Comparison of ENCODE assay signal across 12 cellular contexts in genomic region chr11:86803641-86804040, GRCh38. TPM values are rescaled to one million over a fixed set of nuclear protein-coding genes. Genes with fewer than 3 reads are reported as not detected.
DNase-seq lines count a peak whose midpoint lies in the region; ATAC-seq, FAIRE-seq and TF ChIP-seq lines count a peak whose summit lies in the region.
"Had no signal": no experiment of that assay in that cellular context is flagged by ENCODE, and none has a peak within 500 bp of the region (broad histone marks: within the 10 kb centered on the region; RNA-seq: fewer than 3 reads in every experiment).

No MANE protein-coding gene starts in this region.

- peaks cover 41% of the 10 kb centered on the region for H3K4me1 Mint-ChIP-seq in activated naive CD8-positive, alpha-beta T cell treated with anti-CD3 and anti-CD28 coated beads for 36 hours
- H3K4me1 Mint-ChIP-seq in activated CD8-positive, alpha-beta memory T cell treated with anti-CD3 and anti-CD28 coated beads, Interleukin-2, amount 10 ng/mL, durations not matched to agents 7 days and 5 days: peaks cover 57% of the 10 kb centered on the region

- H3K36me3 ChIP-seq in hepatocyte (replicated peaks; ENCODE audit: insufficient read depth, low read depth): no peaks in the 10 kb centered on the region

- intact Hi-C loops in left cardiac atrium (cut with DNase I): loop anchor here in 1 of 2 donors (5.0 kb wide), 1 partner anchor 196 kb away; no protein-coding TSS in a partner anchor

- H3K9me3 Mint-ChIP-seq in activated naive CD8-positive, alpha-beta T cell treated with anti-CD3 and anti-CD28 coated beads for 36 hours: peaks cover 3% of the 10 kb centered on the region
- H3K9me3 Mint-ChIP-seq in activated CD8-positive, alpha-beta memory T cell treated with anti-CD3 and anti-CD28 coated beads, Interleukin-2, amount 10 ng/mL, durations not matched to agents 7 days and 5 days (ENCODE audit: low read depth): no peaks in the 10 kb centered on the region

- H3K27me3 Mint-ChIP-seq in activated naive CD8-positive, alpha-beta T cell treated with anti-CD3 and anti-CD28 coated beads for 36 hours: peaks cover 79% of the 10 kb centered on the region
- H3K27me3 Mint-ChIP-seq in activated CD8-positive, alpha-beta memory T cell treated with anti-CD3 and anti-CD28 coated beads, Interleukin-2, amount 10 ng/mL, durations not matched to agents 7 days and 5 days: peaks cover 58% of the 10 kb centered on the region

- H3K4me3 ChIP-seq in hepatocyte: no peak overlapping the region

- no peaks in the 10 kb centered on the region for H4K20me1 ChIP-seq in hepatocyte (ENCODE audit: insufficient read depth, poor library complexity, severe bottlenecking)

- peak overlapping the region; percentile 71 for H3K27ac Mint-ChIP-seq in activated naive CD8-positive, alpha-beta T cell treated with anti-CD3 and anti-CD28 coated beads for 36 hours
- no peak overlapping the region for H3K27ac Mint-ChIP-seq in activated CD8-positive, alpha-beta memory T cell treated with anti-CD3 and anti-CD28 coated beads, Interleukin-2, amount 10 ng/mL, durations not matched to agents 7 days and 5 days

- 32% methylated on average over 2 of the region's 2 CpGs for WGBS in hepatocyte (ENCODE audit: low lambda C conversion rate, missing lambda C conversion rate)

- DNase-seq in Daoy (ENCODE audit: low read depth): peak; percentile 28
- no peak for DNase-seq in activated naive CD8-positive, alpha-beta T cell treated with anti-CD3 and anti-CD28 coated beads for 36 hours
- no peak for DNase-seq in hepatocyte (ENCODE audit: low spot score)
- DNase-seq in pulmonary artery endothelial cell (ENCODE audit: low read depth, low spot score): peak; percentile 45
- DNase-seq in GM12891 (ENCODE audit: insufficient read length, low spot score): no peak
- no peak for DNase-seq in activated CD8-positive, alpha-beta memory T cell treated with anti-CD3 and anti-CD28 coated beads, Interleukin-2, amount 10 ng/mL, durations not matched to agents 7 days and 5 days
- no peak for DNase-seq in RWPE1 (ENCODE audit: low spot score)
- DNase-seq in left cardiac atrium: no peak
- DNase-seq: NCI-H2029, NCI-H524 treated with DMSO at 0.1 percent for 48 hours, OCI-M1, upper lobe of left lung had no signal

- no peak for TF ChIP-seq POLR2A in GM12891 (IDR thresholded peaks at IDR 0.05; ENCODE audit: low read depth, low read length)

- no peaks in the 10 kb centered on the region for H3K9me3 ChIP-seq in hepatocyte (ENCODE audit: low read depth)
- H3K9me3 ChIP-seq: upper lobe of left lung had no signal

- H3K79me2 ChIP-seq in hepatocyte: peaks cover 39% of the 10 kb centered on the region

- H2AFZ ChIP-seq in hepatocyte: no peak overlapping the region

- no peaks in the 10 kb centered on the region for H3K9me2 ChIP-seq in hepatocyte (replicated peaks; ENCODE audit: insufficient read depth)

- H3K27ac ChIP-seq in hepatocyte (no peak overlapping the region), RWPE1 (no peak overlapping the region)

- POLR2A ChIA-PET in RWPE1 (lab: Yijun Ruan, JAX; ENCODE audit: low non-redundant PET): no interaction called here

- H3K36me3 Mint-ChIP-seq in activated naive CD8-positive, alpha-beta T cell treated with anti-CD3 and anti-CD28 coated beads for 36 hours: peaks cover 8% of the 10 kb centered on the region
- peaks cover 2% of the 10 kb centered on the region for H3K36me3 Mint-ChIP-seq in activated CD8-positive, alpha-beta memory T cell treated with anti-CD3 and anti-CD28 coated beads, Interleukin-2, amount 10 ng/mL, durations not matched to agents 7 days and 5 days

- no peaks in the 10 kb centered on the region for H3K27me3 ChIP-seq in hepatocyte
- H3K27me3 ChIP-seq: upper lobe of left lung had no signal

- ATAC-seq in activated CD8-positive, alpha-beta memory T cell treated with anti-CD3 and anti-CD28 coated beads, Interleukin-2, amount 10 ng/mL, durations not matched to agents 7 days and 5 days: no peak
- no peak for ATAC-seq in left cardiac atrium

- H3K4me2 ChIP-seq in hepatocyte: peak overlapping the region; percentile 75

- TF ChIP-seq CTCF in hepatocyte (IDR thresholded peaks at IDR 0.05; ENCODE audit: poor library complexity): no peak
- no peak for TF ChIP-seq CTCF in RWPE1 (conservative IDR thresholded peaks at IDR 0.05; ENCODE audit: low read depth)

- no peak for FAIRE-seq in GM12891 (lab: Jason Lieb, UNC)

- H3K4me3 Mint-ChIP-seq in activated naive CD8-positive, alpha-beta T cell treated with anti-CD3 and anti-CD28 coated beads for 36 hours: no peak overlapping the region
- no peak overlapping the region for H3K4me3 Mint-ChIP-seq in activated CD8-positive, alpha-beta memory T cell treated with anti-CD3 and anti-CD28 coated beads, Interleukin-2, amount 10 ng/mL, durations not matched to agents 7 days and 5 days

- H3K4me1 ChIP-seq in hepatocyte (ENCODE audit: insufficient read depth): peaks cover 11% of the 10 kb centered on the region

- CTCF ChIA-PET in activated CD8-positive, alpha-beta memory T cell treated with anti-CD3 and anti-CD28 coated beads, Interleukin-2, amount 10 ng/mL, durations not matched to agents 7 days and 5 days (lab: Charles Lee): interaction anchor here (0.8 to 3.2 kb wide), 5 partner anchors 9 to 211 kb away, joined by 3 to 8 read pairs (median 4); no protein-coding TSS in a partner anchor
- CTCF ChIA-PET in RWPE1 (lab: Yijun Ruan, JAX): no interaction called here

TF ChIP-seq in GM12891, 5 proteins besides CTCF, POLR2A, EP300 and RAD21:
- TF ChIP-seq TAF1 (IDR thresholded peaks at IDR 0.05; ENCODE audit: low read depth, low read length) (no peak), SPI1 (IDR thresholded peaks at IDR 0.05; ENCODE audit: low read depth, low read length) (no peak), PAX5 (IDR thresholded peaks at IDR 0.05; ENCODE audit: insufficient read depth, low read length, severe bottlenecking) (no peak), POLR2AphosphoS5 (IDR thresholded peaks at IDR 0.05; ENCODE audit: low read depth, low read length) (no peak), POU2F2 (IDR thresholded peaks at IDR 0.05; ENCODE audit: low read depth, low read length) (no peak)

RNA-seq across cellular contexts. Expression of gene PRSS23, which starts 3.3 kb away (rescaled TPM):
- total RNA-seq in Daoy (2014; rRNA removed; shearing (Covaris generic)): 97.4 and 104 TPM in 2 replicates
- total RNA-seq in activated naive CD8-positive, alpha-beta T cell treated with anti-CD3 and anti-CD28 coated beads for 36 hours: 1 to 10 TPM; 3.7 to 4.0 TPM
- total RNA-seq in hepatocyte: 46.0 and 61.7 TPM in 2 replicates
- polyA plus RNA-seq in hepatocyte: 44.9 and 53.7 TPM in 2 replicates
- total RNA-seq in pulmonary artery endothelial cell: 426 and 600 TPM in 2 replicates
- polyA plus RNA-seq in GM12891 (2012; ENCODE audit: low read depth, missing spikeins): not detected
- 1 to 10 TPM in 1 of 2 experiments, under 1 TPM in 1; 0.85 to 4.9 TPM for total RNA-seq in activated CD8-positive, alpha-beta memory T cell treated with anti-CD3 and anti-CD28 coated beads, Interleukin-2, amount 10 ng/mL, durations not matched to agents 7 days and 5 days
- total RNA-seq in left cardiac atrium: 10 to 100 TPM; 12.9 to 63.4 TPM

Comparison
In these comparisons a context has a peak if more than half of its experiments do, and no peak if none do; other contexts are left out.
1. DNase-seq: peak in Daoy (single experiment) and pulmonary artery endothelial cell (single experiment); none in activated naive CD8-positive, alpha-beta T cell treated with anti-CD3 and anti-CD28 coated beads for 36 hours (single experiment), hepatocyte (single experiment), GM12891 (single experiment), activated CD8-positive, alpha-beta memory T cell treated with anti-CD3 and anti-CD28 coated beads, Interleukin-2, amount 10 ng/mL, durations not matched to agents 7 days and 5 days (single experiment), RWPE1 (single experiment) and left cardiac atrium (single experiment).